Comparison of ENCODE assay signal across 1 cellular context in the genomic region with DNA sequence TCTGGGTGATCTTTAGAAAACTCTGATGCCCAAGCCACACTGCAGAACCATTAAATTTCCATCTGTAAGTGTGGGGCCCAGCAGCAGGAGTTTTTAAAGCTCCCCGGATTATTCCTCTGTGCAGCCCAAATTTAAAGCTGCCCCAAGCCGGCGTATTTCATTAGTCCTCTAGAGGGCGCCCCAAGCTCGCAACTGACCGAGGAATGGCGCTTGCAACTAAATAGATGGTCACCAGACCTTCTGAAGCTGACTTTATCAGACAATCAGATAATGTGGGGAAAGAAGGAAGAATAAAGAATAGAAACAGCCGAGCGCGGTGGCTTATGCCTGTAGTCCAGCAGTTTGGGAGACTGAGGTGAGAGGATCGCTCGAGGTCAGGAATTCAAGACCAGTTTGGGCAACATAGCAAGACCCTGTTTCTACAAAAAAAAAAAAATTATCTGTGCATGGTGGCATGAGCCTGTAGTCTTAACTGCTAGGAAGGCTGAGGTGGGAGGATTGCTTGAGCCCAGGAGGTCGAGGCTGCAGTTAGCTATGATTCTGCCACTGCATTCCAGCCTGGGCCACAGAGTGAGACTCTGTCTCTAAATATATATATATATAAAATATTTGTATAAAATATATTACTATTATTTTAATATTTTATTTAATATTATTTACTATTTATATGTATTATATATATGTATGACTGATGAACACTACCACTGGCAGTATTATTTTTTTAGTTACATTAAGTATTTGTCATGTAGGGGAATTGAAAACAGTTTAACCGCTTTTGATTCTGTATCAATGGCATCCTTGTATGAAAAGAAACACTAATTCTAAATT.
TF ChIP-seq lines count a peak whose summit lies in the region.

No MANE protein-coding gene starts in this region.

TF ChIP-seq in HepG2, 621 proteins besides CTCF, POLR2A, EP300 and RAD21 (continued from another document):
- no peak for TF ChIP-seq SRSF9 (IDR thresholded peaks at IDR 0.05; ENCODE audit: borderline replicate concordance, insufficient read depth, low read depth, low read length, poor library complexity, severe bottlenecking)
- TF ChIP-seq, protein P1, sequence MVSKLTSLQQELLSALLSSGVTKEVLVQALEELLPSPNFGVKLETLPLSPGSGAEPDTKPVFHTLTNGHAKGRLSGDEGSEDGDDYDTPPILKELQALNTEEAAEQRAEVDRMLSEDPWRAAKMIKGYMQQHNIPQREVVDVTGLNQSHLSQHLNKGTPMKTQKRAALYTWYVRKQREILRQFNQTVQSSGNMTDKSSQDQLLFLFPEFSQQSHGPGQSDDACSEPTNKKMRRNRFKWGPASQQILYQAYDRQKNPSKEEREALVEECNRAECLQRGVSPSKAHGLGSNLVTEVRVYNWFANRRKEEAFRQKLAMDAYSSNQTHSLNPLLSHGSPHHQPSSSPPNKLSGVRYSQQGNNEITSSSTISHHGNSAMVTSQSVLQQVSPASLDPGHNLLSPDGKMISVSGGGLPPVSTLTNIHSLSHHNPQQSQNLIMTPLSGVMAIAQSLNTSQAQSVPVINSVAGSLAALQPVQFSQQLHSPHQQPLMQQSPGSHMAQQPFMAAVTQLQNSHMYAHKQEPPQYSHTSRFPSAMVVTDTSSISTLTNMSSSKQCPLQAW (CRISPR knock-in tag; IDR thresholded peaks at IDR 0.05): 0 out of 2 replicates have a peak, but pooled peaks have one; percentile 46
- TF ChIP-seq XRCC5 (optimal IDR thresholded peaks at IDR 0.05; ENCODE audit: low read length): peak; percentile 62
- TF ChIP-seq KMT2B (CRISPR knock-in tag; IDR thresholded peaks at IDR 0.05): no peak
- TF ChIP-seq PCBP2 (optimal IDR thresholded peaks at IDR 0.05; ENCODE audit: low read depth, low read length, poor library complexity, severe bottlenecking): no peak
- TF ChIP-seq, protein P2, sequence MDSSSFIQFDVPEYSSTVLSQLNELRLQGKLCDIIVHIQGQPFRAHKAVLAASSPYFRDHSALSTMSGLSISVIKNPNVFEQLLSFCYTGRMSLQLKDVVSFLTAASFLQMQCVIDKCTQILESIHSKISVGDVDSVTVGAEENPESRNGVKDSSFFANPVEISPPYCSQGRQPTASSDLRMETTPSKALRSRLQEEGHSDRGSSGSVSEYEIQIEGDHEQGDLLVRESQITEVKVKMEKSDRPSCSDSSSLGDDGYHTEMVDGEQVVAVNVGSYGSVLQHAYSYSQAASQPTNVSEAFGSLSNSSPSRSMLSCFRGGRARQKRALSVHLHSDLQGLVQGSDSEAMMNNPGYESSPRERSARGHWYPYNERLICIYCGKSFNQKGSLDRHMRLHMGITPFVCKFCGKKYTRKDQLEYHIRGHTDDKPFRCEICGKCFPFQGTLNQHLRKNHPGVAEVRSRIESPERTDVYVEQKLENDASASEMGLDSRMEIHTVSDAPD (CRISPR knock-in tag; IDR thresholded peaks at IDR 0.05): 0 out of 2 replicates have a peak, but pooled peaks have one; percentile 36
- TF ChIP-seq ZNF501 (CRISPR knock-in tag; IDR thresholded peaks at IDR 0.05): 0 out of 2 replicates have a peak, but pooled peaks have one; percentile 40
- TF ChIP-seq ZNF670 (CRISPR knock-in tag; IDR thresholded peaks at IDR 0.05; ENCODE audit: borderline replicate concordance): no peak
